14 cellular contexts compared by ENCODE assay signal in the genomic region with DNA sequence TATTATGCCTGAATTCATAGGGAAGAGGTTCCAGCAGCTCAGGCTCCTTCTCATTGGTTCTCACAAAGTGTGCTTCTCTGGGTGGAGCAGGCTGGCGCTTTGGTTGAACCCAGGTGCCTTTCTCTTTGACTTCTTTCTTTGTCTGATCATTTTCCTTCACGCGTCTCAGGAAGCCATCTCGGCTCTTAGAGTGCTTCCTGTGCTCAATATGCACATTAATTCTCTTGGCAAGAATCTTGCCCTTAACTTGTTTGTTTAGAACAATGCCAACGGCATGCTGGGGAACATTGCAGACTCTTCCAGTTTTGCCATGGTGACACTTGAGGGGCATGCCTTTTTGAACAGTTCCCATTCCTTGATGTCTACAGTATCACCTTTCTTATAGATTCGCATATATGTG. TPM values are rescaled to one million over a fixed set of nuclear protein-coding genes. Genes with fewer than 3 reads are reported as not detected.
DNase-seq lines count a peak whose midpoint lies in the region; ATAC-seq and TF ChIP-seq lines count a peak whose summit lies in the region.
"Had no signal": no experiment of that assay in that cellular context is flagged by ENCODE, and none has a peak within 500 bp of the region (broad histone marks: within the 10 kb centered on the region; RNA-seq: fewer than 3 reads in every experiment).

No MANE protein-coding gene starts in this region.

- H3K27ac ChIP-seq in 22Rv1 (peak overlapping the region; percentile 49), GM23338 (ENCODE audit: low read depth) (no peak overlapping the region), neural progenitor cell (no peak overlapping the region)
- H3K27ac ChIP-seq: KMS-11 had no signal

- peaks cover 16% of the 10 kb centered on the region for H3K27me3 Mint-ChIP-seq in GM23338 (ENCODE audit: insufficient read depth, low read depth, poor library complexity)
- H3K27me3 Mint-ChIP-seq in dendritic cell treated with granulocyte-macrophage colony-stimulating factor and Interleukin-4, amounts not matched to agents 40 ng/mL and 50 ng/mL, for 4 days = no peaks in the 10 kb centered on the region
- peaks cover 3% of the 10 kb centered on the region for H3K27me3 Mint-ChIP-seq in neural progenitor cell (ENCODE audit: insufficient read depth, low read depth)

- no peak for ATAC-seq in GM23338

- H3K36me3 ChIP-seq in GM23338 (ENCODE audit: insufficient read depth) = no peaks in the 10 kb centered on the region
- no peaks in the 10 kb centered on the region for H3K36me3 ChIP-seq in neural progenitor cell

- no peak overlapping the region for H3K4me3 Mint-ChIP-seq in GM23338
- no peak overlapping the region for H3K4me3 Mint-ChIP-seq in dendritic cell treated with granulocyte-macrophage colony-stimulating factor and Interleukin-4, amounts not matched to agents 40 ng/mL and 50 ng/mL, for 4 days
- no peak overlapping the region for H3K4me3 Mint-ChIP-seq in neural progenitor cell
- H3K4me3 Mint-ChIP-seq: CD4-positive, alpha-beta memory T cell had no signal

- H3K79me2 ChIP-seq in GM23338 (replicated peaks; ENCODE audit: insufficient read depth) (no peaks in the 10 kb centered on the region), neural progenitor cell (ENCODE audit: low read depth) (no peaks in the 10 kb centered on the region)

- H3K27ac Mint-ChIP-seq in GM23338 (no peak overlapping the region), neural progenitor cell (no peak overlapping the region)
- peak overlapping the region; percentile 90 for H3K27ac Mint-ChIP-seq in dendritic cell treated with granulocyte-macrophage colony-stimulating factor and Interleukin-4, amounts not matched to agents 40 ng/mL and 50 ng/mL, for 4 days

- H3K4me2 ChIP-seq in GM23338 = no peak overlapping the region
- H3K4me2 ChIP-seq in neural progenitor cell = no peak overlapping the region
- H3K4me2 ChIP-seq: KMS-11 had no signal

- H3K9me3 ChIP-seq in neural progenitor cell (ENCODE audit: low read depth) = no peaks in the 10 kb centered on the region

- TF ChIP-seq CTCF in 22Rv1 (IDR thresholded peaks at IDR 0.05) = no peak
- no peak for TF ChIP-seq CTCF in GM23338 (conservative IDR thresholded peaks at IDR 0.05; ENCODE audit: low read depth in 2 of 2)
- no peak for TF ChIP-seq CTCF in neural progenitor cell (IDR thresholded peaks at IDR 0.05)

- H3K4me3 ChIP-seq in GM23338 (no peak overlapping the region), neural progenitor cell (no peak overlapping the region)

- no peaks in the 10 kb centered on the region for H3K9me3 Mint-ChIP-seq in GM23338
- H3K9me3 Mint-ChIP-seq in dendritic cell treated with granulocyte-macrophage colony-stimulating factor and Interleukin-4, amounts not matched to agents 40 ng/mL and 50 ng/mL, for 4 days = no peaks in the 10 kb centered on the region
- H3K9me3 Mint-ChIP-seq in neural progenitor cell = no peaks in the 10 kb centered on the region
- H3K9me3 Mint-ChIP-seq: CD4-positive, alpha-beta memory T cell had no signal

- H3F3A ChIP-seq in GM23338 (replicated peaks; ENCODE audit: low read depth) (no peaks in the 10 kb centered on the region), neural progenitor cell (ENCODE audit: low read depth) (no peaks in the 10 kb centered on the region)

- intact Hi-C loops in dendritic cell treated with granulocyte-macrophage colony-stimulating factor and Interleukin-4, amounts not matched to agents 40 ng/mL and 50 ng/mL, for 4 days (cut with micrococcal nuclease) = loop anchor here (2.0 to 5.0 kb wide), 2 partner anchors 21 to 32 kb away; no protein-coding TSS in a partner anchor

- H3K4me1 ChIP-seq in GM23338 (ENCODE audit: insufficient read depth) (peaks cover 13% of the 10 kb centered on the region), neural progenitor cell (peaks cover 3% of the 10 kb centered on the region)

- H3K4me1 Mint-ChIP-seq in GM23338 (peaks cover 30% of the 10 kb centered on the region), neural progenitor cell (peaks cover 11% of the 10 kb centered on the region)
- peaks cover 72% of the 10 kb centered on the region for H3K4me1 Mint-ChIP-seq in dendritic cell treated with granulocyte-macrophage colony-stimulating factor and Interleukin-4, amounts not matched to agents 40 ng/mL and 50 ng/mL, for 4 days (ENCODE audit: low read depth)

- H2AFZ ChIP-seq in GM23338 (peak overlapping the region; percentile 35; the same call in 1 of the 2 replicates), neural progenitor cell (replicated peaks) (peak overlapping the region; percentile 18)

- no peak overlapping the region for H3K9ac ChIP-seq in neural progenitor cell
- H3K9ac ChIP-seq: KMS-11 had no signal

- H3K36me3 Mint-ChIP-seq in GM23338 (ENCODE audit: low read depth) = no peaks in the 10 kb centered on the region
- H3K36me3 Mint-ChIP-seq in dendritic cell treated with granulocyte-macrophage colony-stimulating factor and Interleukin-4, amounts not matched to agents 40 ng/mL and 50 ng/mL, for 4 days (ENCODE audit: low read depth) = no peaks in the 10 kb centered on the region
- H3K36me3 Mint-ChIP-seq in neural progenitor cell = no peaks in the 10 kb centered on the region
- H3K36me3 Mint-ChIP-seq: CD4-positive, alpha-beta memory T cell had no signal

- DNase-seq in GM23338 (ENCODE audit: low spot score) (no peak), neural progenitor cell (ENCODE audit: low spot score) (no peak), foreskin melanocyte (no peak), NCI-H1092 treated with DMSO at 0.1 percent for 48 hours (lab: John Stamatoyannopoulos, UW) (no peak), SW 1271 (lab: John Stamatoyannopoulos, UW) (no peak)
- no peak for DNase-seq in activated effector memory CD4-positive, alpha-beta T cell treated with Interleukin-2 at 50 U/mL for 16 hours
- DNase-seq: CD4-positive, alpha-beta memory T cell; NCI-H1417 treated with DMSO at 0.1 percent for 48 hours; NCI-H2029; NCI-H524; SIG-M5 had no signal

- no peaks in the 10 kb centered on the region for H3K27me3 ChIP-seq in GM23338 (ENCODE audit: insufficient read depth)
- no peaks in the 10 kb centered on the region for H3K27me3 ChIP-seq in neural progenitor cell

- H3K9me2 ChIP-seq in GM23338 (ENCODE audit: insufficient read depth) = peaks cover 7% of the 10 kb centered on the region; the same call in 1 of the 2 replicates

- H4K20me1 ChIP-seq in GM23338 (replicated peaks; ENCODE audit: insufficient read depth) = no peaks in the 10 kb centered on the region
- no peaks in the 10 kb centered on the region for H4K20me1 ChIP-seq in neural progenitor cell (ENCODE audit: low read depth)

TF ChIP-seq in GM23338, 12 proteins besides CTCF, POLR2A, EP300 and RAD21:
- TF ChIP-seq CREB1 (CRISPR knock-in tag; IDR thresholded peaks at IDR 0.05; ENCODE audit: low read depth) = no peak
- no peak for TF ChIP-seq JUNB (IDR thresholded peaks at IDR 0.05; ENCODE audit: unreplicated experiment)
- TF ChIP-seq, protein P1, sequence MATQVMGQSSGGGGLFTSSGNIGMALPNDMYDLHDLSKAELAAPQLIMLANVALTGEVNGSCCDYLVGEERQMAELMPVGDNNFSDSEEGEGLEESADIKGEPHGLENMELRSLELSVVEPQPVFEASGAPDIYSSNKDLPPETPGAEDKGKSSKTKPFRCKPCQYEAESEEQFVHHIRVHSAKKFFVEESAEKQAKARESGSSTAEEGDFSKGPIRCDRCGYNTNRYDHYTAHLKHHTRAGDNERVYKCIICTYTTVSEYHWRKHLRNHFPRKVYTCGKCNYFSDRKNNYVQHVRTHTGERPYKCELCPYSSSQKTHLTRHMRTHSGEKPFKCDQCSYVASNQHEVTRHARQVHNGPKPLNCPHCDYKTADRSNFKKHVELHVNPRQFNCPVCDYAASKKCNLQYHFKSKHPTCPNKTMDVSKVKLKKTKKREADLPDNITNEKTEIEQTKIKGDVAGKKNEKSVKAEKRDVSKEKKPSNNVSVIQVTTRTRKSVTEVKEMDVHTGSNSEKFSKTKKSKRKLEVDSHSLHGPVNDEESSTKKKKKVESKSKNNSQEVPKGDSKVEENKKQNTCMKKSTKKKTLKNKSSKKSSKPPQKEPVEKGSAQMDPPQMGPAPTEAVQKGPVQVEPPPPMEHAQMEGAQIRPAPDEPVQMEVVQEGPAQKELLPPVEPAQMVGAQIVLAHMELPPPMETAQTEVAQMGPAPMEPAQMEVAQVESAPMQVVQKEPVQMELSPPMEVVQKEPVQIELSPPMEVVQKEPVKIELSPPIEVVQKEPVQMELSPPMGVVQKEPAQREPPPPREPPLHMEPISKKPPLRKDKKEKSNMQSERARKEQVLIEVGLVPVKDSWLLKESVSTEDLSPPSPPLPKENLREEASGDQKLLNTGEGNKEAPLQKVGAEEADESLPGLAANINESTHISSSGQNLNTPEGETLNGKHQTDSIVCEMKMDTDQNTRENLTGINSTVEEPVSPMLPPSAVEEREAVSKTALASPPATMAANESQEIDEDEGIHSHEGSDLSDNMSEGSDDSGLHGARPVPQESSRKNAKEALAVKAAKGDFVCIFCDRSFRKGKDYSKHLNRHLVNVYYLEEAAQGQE (IDR thresholded peaks at IDR 0.05; ENCODE audit: unreplicated experiment) = no peak

RNA-seq across cellular contexts. Expression of gene RNF24, which starts 44.3 kb away (rescaled TPM):
- 6.9 and 10.0 TPM in 2 replicates for total RNA-seq in GM23338 (2014; rRNA removed; shearing (Covaris generic))
- polyA plus RNA-seq in GM23338 (2016; fragmentation: Nextera tagmentation; extraction: Ambion mirVana) = 10.2 and 10.3 TPM in 2 replicates
- 7.7 and 9.0 TPM in 2 replicates for total RNA-seq in neural progenitor cell (ENCODE audit: low replicate concordance)
